ENCODE assay signal across 8 cellular contexts in the genomic region with DNA sequence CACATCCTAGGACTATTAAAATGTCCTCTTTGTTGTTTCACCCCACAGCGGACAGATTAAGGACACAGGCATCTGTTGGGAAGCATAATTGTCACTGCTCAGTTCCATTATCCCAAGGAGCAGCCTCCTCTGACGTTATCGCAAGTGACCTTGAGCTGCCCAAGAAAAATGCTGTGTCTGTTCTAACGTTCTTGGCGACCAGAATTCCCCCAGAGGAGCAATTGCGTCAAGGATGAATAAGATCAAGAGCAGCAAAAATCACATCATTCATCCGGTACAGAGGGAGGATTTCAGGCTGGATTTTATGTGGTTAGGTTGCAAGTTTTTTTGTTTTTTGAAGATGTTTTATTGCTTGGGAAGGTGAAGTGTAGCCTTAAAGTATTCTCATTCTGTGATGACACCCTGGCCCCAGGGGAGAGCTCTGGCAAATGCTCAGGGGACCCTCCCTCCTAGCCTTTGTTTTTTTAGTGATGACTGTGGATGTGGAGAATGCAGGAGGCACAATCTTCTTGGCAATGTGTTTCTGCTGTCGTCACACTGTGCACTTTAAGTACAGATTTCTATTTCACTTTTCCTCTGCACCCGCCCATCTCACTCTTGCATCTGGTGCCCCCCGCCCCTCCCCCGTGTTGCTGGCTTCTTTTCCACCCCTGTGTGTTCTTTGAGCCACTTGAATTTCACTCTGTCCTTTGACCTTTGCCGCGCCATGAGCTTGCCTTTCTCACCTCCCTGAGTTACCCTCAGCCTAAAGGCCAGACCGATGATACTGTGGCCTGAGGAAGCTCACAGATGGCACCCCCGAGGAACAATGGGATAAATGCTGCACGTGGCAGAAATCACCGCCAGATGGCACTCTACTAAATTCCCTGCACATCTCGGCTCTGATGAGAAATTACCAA.
DNase-seq lines count a peak whose midpoint lies in the region; ATAC-seq and TF ChIP-seq lines count a peak whose summit lies in the region.

No MANE protein-coding gene starts in this region.

- H3K36me3 ChIP-seq in BLaER1 (no peaks in the 10 kb centered on the region), brain microvascular endothelial cell (replicated peaks) (no peaks in the 10 kb centered on the region), spleen (no peaks in the 10 kb centered on the region)

- peak overlapping the region; percentile 65 for H3K4me2 ChIP-seq in BLaER1

- TF ChIP-seq CTCF in brain microvascular endothelial cell (IDR thresholded peaks at IDR 0.05; ENCODE audit: low read depth, low read length, missing control alignments) = peak; percentile 76
- TF ChIP-seq CTCF in spleen (IDR thresholded peaks at IDR 0.05 in 8 of 11, conservative IDR thresholded peaks at IDR 0.05 in 3 of 11) = peak; percentile 51 to 81 (median 73)

- H3K27ac ChIP-seq in BLaER1 (no peak overlapping the region), brain microvascular endothelial cell (peak overlapping the region; percentile 90), spleen (peak overlapping the region in 7 of 8 donors; percentile 49 to 73 (median 67))

- no peaks in the 10 kb centered on the region for H4K20me1 ChIP-seq in BLaER1

- peak; percentile 66 for DNase-seq in NCI-H146 (lab: John Stamatoyannopoulos, UW)
- DNase-seq in UCSD-AML1 (lab: John Stamatoyannopoulos, UW; ENCODE audit: unreplicated experiment) = peak; percentile 59
- DNase-seq in brain microvascular endothelial cell = peak; percentile 95
- DNase-seq in iPS-NIHi7 (ENCODE audit: extremely low spot score) = peak; percentile 80
- no peak for DNase-seq in spleen

- peaks cover 32% of the 10 kb centered on the region for H3K4me1 ChIP-seq in BLaER1
- peaks cover 0 to 26% (median 7%) of the 10 kb centered on the region in 6 donors for H3K4me1 ChIP-seq in spleen

- TF ChIP-seq POLR2A in spleen (IDR thresholded peaks at IDR 0.05) = no peak

- no peak overlapping the region for H3K9ac ChIP-seq in BLaER1

- 24 to 41% (median 32%) methylated on average over 18 of the region's 18 CpGs for WGBS in spleen, 5 donors

- intact Hi-C loops in spleen (cut with DNase I; ENCODE audit: low total_unique reads) = loop anchor here (5.0 kb wide), 1 partner anchor 116 kb away; no protein-coding TSS in a partner anchor

- peak; percentile 52 for ATAC-seq in GM19455 (IDR thresholded peaks at IDR 0.05; ENCODE audit: unreplicated experiment)
- no peak for ATAC-seq in GM18861 (IDR thresholded peaks at IDR 0.05; ENCODE audit: unreplicated experiment)

- H3K9me3 ChIP-seq in BLaER1 = no peaks in the 10 kb centered on the region
- H3K9me3 ChIP-seq in spleen = no peaks in the 10 kb centered on the region

- in situ Hi-C loops in brain microvascular endothelial cell (cut with HindIII; ENCODE audit: low pct_ligation_motif_present, low sequenced_read_pairs) = no loop called here

- H3K4me3 ChIP-seq in BLaER1 (no peak overlapping the region), brain microvascular endothelial cell (ENCODE audit: low read depth, low read length) (peak overlapping the region; percentile 51), spleen (no peak overlapping the region)

- H3K27me3 ChIP-seq in BLaER1 (no peaks in the 10 kb centered on the region), brain microvascular endothelial cell (replicated peaks) (no peaks in the 10 kb centered on the region), spleen (replicated peaks in 1 of 7) (no peaks in the 10 kb centered on the region)
